In genomic region chr12:22374499-22374898, GRCh38 we compare ENCODE assay signal across 24 cellular contexts. TPM values are rescaled to one million over a fixed set of nuclear protein-coding genes. Genes with fewer than 3 reads are reported as not detected.
A peak's percentile ranks its signal among the peaks of the same experiment; 100 is the strongest.
DNase-seq lines count a peak whose midpoint lies in the region; ATAC-seq lines count a peak whose summit lies in the region.
"Had no signal": no experiment of that assay in that cellular context is flagged by ENCODE, and none has a peak within 500 bp of the region (broad histone marks: within the 10 kb centered on the region; RNA-seq: fewer than 3 reads in every experiment).

No MANE protein-coding gene starts in this region.

- ATAC-seq in GM18867 (IDR thresholded peaks at IDR 0.05; ENCODE audit: unreplicated experiment) = peak; percentile 79
- peak; percentile 71 for ATAC-seq in HG02943 (IDR thresholded peaks at IDR 0.05; ENCODE audit: low read depth, unreplicated experiment)
- ATAC-seq: activated CD4-positive, alpha-beta T cell treated with anti-CD3 and anti-CD28 coated beads for 36 hours; natural killer cell had no signal

- intact Hi-C loops in head of caudate nucleus (cut with DNase I) = no loop called here

- DNase-seq in NOMO-1 treated with DMSO at 0.1 percent for 48 hours (lab: John Stamatoyannopoulos, UW; ENCODE audit: unreplicated experiment) = peak; percentile 88
- DNase-seq in pons (ENCODE audit: low spot score) = peak; percentile 11
- no peak for DNase-seq in SK-N-DZ (ENCODE audit: low spot score)
- DNase-seq in head of caudate nucleus = no peak
- DNase-seq in stimulated activated CD4-positive, alpha-beta T cell treated with anti-CD3 and anti-CD28 coated beads, Interleukin-4, amount 100 ng/mL, for 24 hours = no peak
- DNase-seq: activated CD4-positive, alpha-beta T cell treated with anti-CD3 and anti-CD28 coated beads for 36 hours; activated effector memory CD4-positive, alpha-beta T cell treated with anti-CD3 and anti-CD28 coated beads, Interleukin-2, amount 50 U/mL, for 16 hours; activated naive CD8-positive, alpha-beta T cell treated with anti-CD3 and anti-CD28 coated beads, Interleukin-2, amount 10 ng/mL, durations not matched to agents 7 days and 5 days; activated T-cell treated with anti-CD3 and anti-CD28 coated beads for 4 hours; DMS53; effector memory CD4-positive, alpha-beta T cell; GDM1; glutamatergic neuron; natural killer cell; NCI-H1048; NCI-H187 treated with DMSO at 0.1 percent for 48 hours; NCI-H69; occipital lobe; RPMI8226; stomach; thyroid gland had no signal

RNA-seq across cellular contexts. Expression of gene ST8SIA1, which starts 40.0 kb away (rescaled TPM):
- polyA plus RNA-seq in SK-N-DZ (2014; cell fraction: cytosol; rRNA removed) = 46.8 and 53.2 TPM in 2 replicates
- 79.5 and 84.9 TPM in 2 replicates for polyA plus RNA-seq in SK-N-DZ (2014; cell fraction: nucleus; rRNA removed)
- polyA plus RNA-seq: BJ had no signal

Comparison
In these comparisons a context has a peak if more than half of its experiments do, and no peak if none do; other contexts are left out.
1. DNase-seq: peak in NOMO-1 treated with DMSO at 0.1 percent for 48 hours (single experiment) and pons (single experiment); none in SK-N-DZ (single experiment), head of caudate nucleus (0 of 42) and stimulated activated CD4-positive, alpha-beta T cell treated with anti-CD3 and anti-CD28 coated beads, Interleukin-4, amount 100 ng/mL, for 24 hours (single experiment).